8 cellular contexts compared by ENCODE assay signal in genomic region chr19:51784922-51785690, GRCh38. TPM values are rescaled to one million over a fixed set of nuclear protein-coding genes. Genes with fewer than 3 reads are reported as not detected.
DNase-seq lines count a peak whose midpoint lies in the region; ATAC-seq and TF ChIP-seq lines count a peak whose summit lies in the region.

No MANE protein-coding gene starts in this region.

- H3K27ac ChIP-seq in esophagus squamous epithelium: peak overlapping the region in 2 of 4 donors; percentile 34 to 72

- H3K9me3 ChIP-seq in esophagus squamous epithelium: no peaks in the 10 kb centered on the region

- TF ChIP-seq POLR2A in esophagus squamous epithelium (IDR thresholded peaks at IDR 0.05): peak in 1 of 4 donors; percentile 29

- WGBS in esophagus squamous epithelium, 2 donors: 45 to 47% methylated on average over 6 of the region's 6 CpGs

- no peaks in the 10 kb centered on the region for H3K36me3 ChIP-seq in esophagus squamous epithelium

- H3K4me3 ChIP-seq in esophagus squamous epithelium: no peak overlapping the region

- peaks cover 0 to 7% (median 0%) of the 10 kb centered on the region in 3 donors for H3K4me1 ChIP-seq in esophagus squamous epithelium

- intact Hi-C loops in left ventricle myocardium superior (cut with micrococcal nuclease) (no loop called here), esophagus squamous epithelium (cut with DNase I) (no loop called here)

- ATAC-seq in left ventricle myocardium superior: peak; percentile 85
- no peak for ATAC-seq in HG02763 (IDR thresholded peaks at IDR 0.05; ENCODE audit: unreplicated experiment)

- no peak for TF ChIP-seq CTCF in esophagus squamous epithelium (IDR thresholded peaks at IDR 0.05)

- H3K27me3 ChIP-seq in esophagus squamous epithelium: peaks cover 0 to 23% (median 0%) of the 10 kb centered on the region in 4 donors

- DNase-seq in HS-5 (ENCODE audit: low read depth): peak; percentile 51
- peak; percentile 44 to 67 for DNase-seq in activated CD4-positive, alpha-beta T cell treated with anti-CD3 and anti-CD28 coated beads, Interleukin-2, amount 50 U/mL, for 48 hours
- peak; percentile 57 for DNase-seq in left ventricle myocardium superior
- peak; percentile 14 to 26 for DNase-seq in stimulated activated CD8-positive, alpha-beta memory T cell treated with anti-CD3 and anti-CD28 coated beads, Interleukin-2, amount 100 ng/mL, for 48 hours (ENCODE audit: low read depth in 2 of 2)
- no peak for DNase-seq in NCI-H146 (lab: John Stamatoyannopoulos, UW)
- no peak for DNase-seq in NCI-H526 (lab: John Stamatoyannopoulos, UW)
- no peak for DNase-seq in esophagus squamous epithelium (lab: John Stamatoyannopoulos, UW)

RNA-seq across cellular contexts. Expression of gene FPR3, which starts 9.9 kb away (rescaled TPM):
- total RNA-seq in left ventricle myocardium superior: 5.0 TPM
- 1 to 10 TPM in 3 of 4 donors, under 1 TPM in 1; 0.61 to 8.9 (median 3.6) TPM for total RNA-seq in esophagus squamous epithelium

RNA-seq across cellular contexts. Expression of gene FPR2, which starts 24.1 kb away (rescaled TPM):
- total RNA-seq in left ventricle myocardium superior (1.0 TPM), esophagus squamous epithelium (1 to 10 TPM in 1 of 4 donors, under 1 TPM in 1, not detected in 2; 0.79 to 2.2 TPM)

RNA-seq across cellular contexts. Expression of gene FPR1, which starts 33.4 kb away (rescaled TPM):
- total RNA-seq in left ventricle myocardium superior: 4.3 TPM
- 1 to 10 TPM in 3 of 4 donors, not detected in 1; 1.7 to 6.2 (median 4.4) TPM for total RNA-seq in esophagus squamous epithelium

Comparison
In these comparisons a context has a peak if more than half of its experiments do, and no peak if none do; other contexts are left out.
1. DNase-seq: peak in HS-5 (single experiment), activated CD4-positive, alpha-beta T cell treated with anti-CD3 and anti-CD28 coated beads, Interleukin-2, amount 50 U/mL, for 48 hours (2 of 2), left ventricle myocardium superior (single experiment) and stimulated activated CD8-positive, alpha-beta memory T cell treated with anti-CD3 and anti-CD28 coated beads, Interleukin-2, amount 100 ng/mL, for 48 hours (2 of 2); none in NCI-H146 (single experiment), NCI-H526 (0 of 2) and esophagus squamous epithelium (single experiment).